Comparison of ENCODE assay signal across 18 cellular contexts in the genomic region with DNA sequence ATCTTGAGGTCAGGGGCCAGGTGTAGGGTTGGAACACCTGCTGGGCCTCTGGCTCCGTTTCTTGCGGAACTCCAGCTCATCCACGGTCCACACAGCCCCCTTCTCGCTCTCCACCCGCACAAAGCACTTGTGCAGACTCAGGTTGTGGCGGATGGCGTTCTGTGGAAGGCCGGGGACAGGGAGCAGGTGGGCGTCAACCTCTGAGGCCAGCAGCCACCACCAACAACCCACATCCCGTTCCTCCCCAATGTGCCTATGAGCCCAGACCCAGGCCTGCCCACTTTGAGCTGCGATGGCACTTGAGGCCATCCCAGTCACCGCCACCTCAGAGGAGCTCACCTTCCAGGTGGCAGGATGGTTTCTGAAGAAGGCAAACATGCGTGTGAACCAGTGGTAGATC. TPM values are rescaled to one million over a fixed set of nuclear protein-coding genes. Genes with fewer than 3 reads are reported as not detected.
DNase-seq lines count a peak whose midpoint lies in the region; ATAC-seq and TF ChIP-seq lines count a peak whose summit lies in the region.
"Had no signal": no experiment of that assay in that cellular context is flagged by ENCODE, and none has a peak within 500 bp of the region (broad histone marks: within the 10 kb centered on the region; RNA-seq: fewer than 3 reads in every experiment).

No MANE protein-coding gene starts in this region.

- DNase-seq in activated naive CD8-positive, alpha-beta T cell treated with anti-CD3 and anti-CD28 coated beads, Interleukin-2, amount 10 ng/mL, durations not matched to agents 7 days and 5 days = no peak
- DNase-seq in activated naive CD8-positive, alpha-beta T cell treated with anti-CD3 and anti-CD28 coated beads, Interleukin-2, amount 50 U/mL, for 24 hours = no peak
- DNase-seq in chondrocyte (ENCODE audit: low spot score) (peak; percentile 89), breast epithelium (ENCODE audit: low spot score in 2 of 2) (no peak)
- no peak for DNase-seq in stimulated activated effector memory CD8-positive, alpha-beta T cell treated with anti-CD3 and anti-CD28 coated beads, Interleukin-12 subunit alpha, Interleukin-12 subunit beta, amount 100 ng/mL, for 72 hours (ENCODE audit: low spot score in 2 of 2)
- DNase-seq in activated T-cell treated with anti-CD3 and anti-CD28 coated beads, Interleukin-2, amount 50 U/mL, for 1 hour = no peak
- DNase-seq: AML-193; Calu3; CD8-positive, alpha-beta T cell; DMS79 treated with DMSO at 0.1 percent for 48 hours; GF-D8 had no signal

- H3K36me3 ChIP-seq in breast epithelium = no peaks in the 10 kb centered on the region

- TF ChIP-seq POLR2A in breast epithelium (IDR thresholded peaks at IDR 0.05) = no peak

- H3K27ac Mint-ChIP-seq in activated naive CD8-positive, alpha-beta T cell treated with anti-CD3 and anti-CD28 coated beads, Interleukin-2, amount 10 ng/mL, durations not matched to agents 7 days and 5 days = peak overlapping the region; percentile 54
- no peak overlapping the region for H3K27ac Mint-ChIP-seq in activated naive CD8-positive, alpha-beta T cell treated with anti-CD3 and anti-CD28 coated beads, Interleukin-2, amount 50 U/mL, for 24 hours
- no peak overlapping the region for H3K27ac Mint-ChIP-seq in chondrocyte (ENCODE audit: unreplicated experiment)
- peak overlapping the region; percentile 83 for H3K27ac Mint-ChIP-seq in stimulated activated effector memory CD8-positive, alpha-beta T cell treated with anti-CD3 and anti-CD28 coated beads, Interleukin-12 subunit alpha, Interleukin-12 subunit beta, amount 100 ng/mL, for 72 hours
- H3K27ac Mint-ChIP-seq: CD8-positive, alpha-beta T cell; GM23338 had no signal

- H3K4me3 ChIP-seq in breast epithelium = no peak overlapping the region
- H3K4me3 ChIP-seq: A549, GM23338 had no signal

- H3K9me3 ChIP-seq in breast epithelium = no peaks in the 10 kb centered on the region
- H3K9me3 ChIP-seq: A549 had no signal

- TF ChIP-seq CTCF in chondrocyte (IDR thresholded peaks at IDR 0.05) (no peak), breast epithelium (IDR thresholded peaks at IDR 0.05) (no peak)

- peaks cover 17% of the 10 kb centered on the region for H3K36me3 Mint-ChIP-seq in activated naive CD8-positive, alpha-beta T cell treated with anti-CD3 and anti-CD28 coated beads, Interleukin-2, amount 10 ng/mL, durations not matched to agents 7 days and 5 days
- H3K36me3 Mint-ChIP-seq in activated naive CD8-positive, alpha-beta T cell treated with anti-CD3 and anti-CD28 coated beads, Interleukin-2, amount 50 U/mL, for 24 hours (ENCODE audit: low read depth) = peaks cover 5% of the 10 kb centered on the region
- peaks cover 7% of the 10 kb centered on the region for H3K36me3 Mint-ChIP-seq in chondrocyte (ENCODE audit: low read depth)
- peaks cover 77% of the 10 kb centered on the region for H3K36me3 Mint-ChIP-seq in stimulated activated effector memory CD8-positive, alpha-beta T cell treated with anti-CD3 and anti-CD28 coated beads, Interleukin-12 subunit alpha, Interleukin-12 subunit beta, amount 100 ng/mL, for 72 hours

- peaks cover 0 to 50% of the 10 kb centered on the region in 2 donors for H3K27me3 ChIP-seq in breast epithelium

- POLR2A ChIA-PET in activated naive CD8-positive, alpha-beta T cell treated with anti-CD3 and anti-CD28 coated beads, Interleukin-2, amount 10 ng/mL, durations not matched to agents 7 days and 5 days (lab: Charles Lee) = no interaction called here

- no peaks in the 10 kb centered on the region for H3K9me3 Mint-ChIP-seq in activated naive CD8-positive, alpha-beta T cell treated with anti-CD3 and anti-CD28 coated beads, Interleukin-2, amount 10 ng/mL, durations not matched to agents 7 days and 5 days
- no peaks in the 10 kb centered on the region for H3K9me3 Mint-ChIP-seq in activated naive CD8-positive, alpha-beta T cell treated with anti-CD3 and anti-CD28 coated beads, Interleukin-2, amount 50 U/mL, for 24 hours
- no peaks in the 10 kb centered on the region for H3K9me3 Mint-ChIP-seq in chondrocyte (ENCODE audit: low read depth)
- H3K9me3 Mint-ChIP-seq in stimulated activated effector memory CD8-positive, alpha-beta T cell treated with anti-CD3 and anti-CD28 coated beads, Interleukin-12 subunit alpha, Interleukin-12 subunit beta, amount 100 ng/mL, for 72 hours = no peaks in the 10 kb centered on the region
- H3K9me3 Mint-ChIP-seq: CD8-positive, alpha-beta T cell; GM23338 had no signal

- H3K4me1 Mint-ChIP-seq in activated naive CD8-positive, alpha-beta T cell treated with anti-CD3 and anti-CD28 coated beads, Interleukin-2, amount 10 ng/mL, durations not matched to agents 7 days and 5 days = peaks cover 14% of the 10 kb centered on the region
- H3K4me1 Mint-ChIP-seq in activated naive CD8-positive, alpha-beta T cell treated with anti-CD3 and anti-CD28 coated beads, Interleukin-2, amount 50 U/mL, for 24 hours = peaks cover 6% of the 10 kb centered on the region
- H3K4me1 Mint-ChIP-seq in chondrocyte (ENCODE audit: low read depth) = no peaks in the 10 kb centered on the region
- peaks cover 34% of the 10 kb centered on the region for H3K4me1 Mint-ChIP-seq in stimulated activated effector memory CD8-positive, alpha-beta T cell treated with anti-CD3 and anti-CD28 coated beads, Interleukin-12 subunit alpha, Interleukin-12 subunit beta, amount 100 ng/mL, for 72 hours
- H3K4me1 Mint-ChIP-seq: GM23338 had no signal

- no peak overlapping the region for H3K27ac ChIP-seq in breast epithelium
- H3K27ac ChIP-seq: 22Rv1, A549, C4-2B had no signal

- no peaks in the 10 kb centered on the region for H3K4me1 ChIP-seq in breast epithelium
- H3K4me1 ChIP-seq: A549 had no signal

- ATAC-seq in activated naive CD8-positive, alpha-beta T cell treated with anti-CD3 and anti-CD28 coated beads, Interleukin-2, amount 10 ng/mL, durations not matched to agents 7 days and 5 days (ENCODE audit: low read depth) = no peak
- ATAC-seq in activated naive CD8-positive, alpha-beta T cell treated with anti-CD3 and anti-CD28 coated beads, Interleukin-2, amount 50 U/mL, for 24 hours = no peak
- peak; percentile 24 for ATAC-seq in stimulated activated effector memory CD8-positive, alpha-beta T cell treated with anti-CD3 and anti-CD28 coated beads, Interleukin-12 subunit alpha, Interleukin-12 subunit beta, amount 100 ng/mL, for 72 hours
- no peak for ATAC-seq in HG03442 (IDR thresholded peaks at IDR 0.05; ENCODE audit: unreplicated experiment)
- ATAC-seq: A549; CD8-positive, alpha-beta T cell; GM23338; HCT116 had no signal

- intact Hi-C loops in breast epithelium (cut with DNase I; ENCODE audit: low total_unique reads) = no loop called here

- H3K4me3 Mint-ChIP-seq in activated naive CD8-positive, alpha-beta T cell treated with anti-CD3 and anti-CD28 coated beads, Interleukin-2, amount 10 ng/mL, durations not matched to agents 7 days and 5 days = no peak overlapping the region
- H3K4me3 Mint-ChIP-seq in activated naive CD8-positive, alpha-beta T cell treated with anti-CD3 and anti-CD28 coated beads, Interleukin-2, amount 50 U/mL, for 24 hours = no peak overlapping the region
- H3K4me3 Mint-ChIP-seq in chondrocyte (ENCODE audit: unreplicated experiment) = no peak overlapping the region
- H3K4me3 Mint-ChIP-seq in stimulated activated effector memory CD8-positive, alpha-beta T cell treated with anti-CD3 and anti-CD28 coated beads, Interleukin-12 subunit alpha, Interleukin-12 subunit beta, amount 100 ng/mL, for 72 hours = no peak overlapping the region
- H3K4me3 Mint-ChIP-seq: CD8-positive, alpha-beta T cell; GM23338 had no signal

- H3K27me3 Mint-ChIP-seq in activated naive CD8-positive, alpha-beta T cell treated with anti-CD3 and anti-CD28 coated beads, Interleukin-2, amount 10 ng/mL, durations not matched to agents 7 days and 5 days = no peaks in the 10 kb centered on the region
- no peaks in the 10 kb centered on the region for H3K27me3 Mint-ChIP-seq in activated naive CD8-positive, alpha-beta T cell treated with anti-CD3 and anti-CD28 coated beads, Interleukin-2, amount 50 U/mL, for 24 hours
- H3K27me3 Mint-ChIP-seq in chondrocyte (ENCODE audit: low read depth) = no peaks in the 10 kb centered on the region

RNA-seq across cellular contexts. Expression of gene FOXP3, which starts 13.2 kb away (rescaled TPM):
- total RNA-seq in activated naive CD8-positive, alpha-beta T cell treated with anti-CD3 and anti-CD28 coated beads, Interleukin-2, amount 10 ng/mL, durations not matched to agents 7 days and 5 days = 10 to 100 TPM; 23.3 to 23.6 TPM
- 0.12 to 0.28 TPM in 2 of 3 replicates, not detected in the other for total RNA-seq in chondrocyte
- under 1 TPM in 1 of 3 donors, not detected in 2; 0.16 TPM for total RNA-seq in breast epithelium
- total RNA-seq: HT-29 had no signal

RNA-seq across cellular contexts. Expression of gene CCDC22, which starts 16.1 kb away (rescaled TPM):
- 10 to 100 TPM; 27.8 to 29.6 TPM for total RNA-seq in activated naive CD8-positive, alpha-beta T cell treated with anti-CD3 and anti-CD28 coated beads, Interleukin-2, amount 10 ng/mL, durations not matched to agents 7 days and 5 days
- total RNA-seq in chondrocyte (12.3 to 13.2 TPM (median 12.8 TPM) in 3 replicates), breast epithelium (10 to 100 TPM; 12.8 to 14.5 (median 13.1) TPM)

RNA-seq across cellular contexts. Expression of gene CACNA1F, which starts 18.2 kb away (rescaled TPM):
- total RNA-seq in activated naive CD8-positive, alpha-beta T cell treated with anti-CD3 and anti-CD28 coated beads, Interleukin-2, amount 10 ng/mL, durations not matched to agents 7 days and 5 days = 1 to 10 TPM; 1.7 to 2.2 TPM
- total RNA-seq in chondrocyte = not detected in 3 replicates
- 1 to 10 TPM in 1 of 3 donors, under 1 TPM in 2; 0.48 to 1.8 (median 0.66) TPM for total RNA-seq in breast epithelium
- total RNA-seq: Calu3, HT-29 had no signal

RNA-seq across cellular contexts. Expression of gene PPP1R3F, which starts 18.3 kb away (rescaled TPM):
- total RNA-seq in activated naive CD8-positive, alpha-beta T cell treated with anti-CD3 and anti-CD28 coated beads, Interleukin-2, amount 10 ng/mL, durations not matched to agents 7 days and 5 days = 10 to 100 TPM; 12.7 to 13.2 TPM
- total RNA-seq in chondrocyte (6.6 to 15.0 TPM (median 8.0 TPM) in 3 replicates), breast epithelium (1 to 10 TPM; 5.9 to 7.9 (median 7.2) TPM)

RNA-seq across cellular contexts. Expression of gene SYP, which starts 51.3 kb away (rescaled TPM):
- 1 to 10 TPM; 2.6 to 3.6 TPM for total RNA-seq in activated naive CD8-positive, alpha-beta T cell treated with anti-CD3 and anti-CD28 coated beads, Interleukin-2, amount 10 ng/mL, durations not matched to agents 7 days and 5 days
- 0.87 to 1.5 TPM (median 1.4 TPM) in 3 replicates for total RNA-seq in chondrocyte
- 1 to 10 TPM; 1.0 to 2.7 (median 1.3) TPM for total RNA-seq in breast epithelium

Comparison
In these comparisons a context has a peak if more than half of its experiments do, and no peak if none do; other contexts are left out.
1. H3K27ac Mint-ChIP-seq: peak in activated naive CD8-positive, alpha-beta T cell treated with anti-CD3 and anti-CD28 coated beads, Interleukin-2, amount 10 ng/mL, durations not matched to agents 7 days and 5 days (single experiment) and stimulated activated effector memory CD8-positive, alpha-beta T cell treated with anti-CD3 and anti-CD28 coated beads, Interleukin-12 subunit alpha, Interleukin-12 subunit beta, amount 100 ng/mL, for 72 hours (single experiment); none in activated naive CD8-positive, alpha-beta T cell treated with anti-CD3 and anti-CD28 coated beads, Interleukin-2, amount 50 U/mL, for 24 hours (single experiment) and chondrocyte (single experiment).
2. RNA of gene FOXP3, which starts 13.2 kb away (total RNA-seq): 23.3 to 23.6 TPM in activated naive CD8-positive, alpha-beta T cell treated with anti-CD3 and anti-CD28 coated beads, Interleukin-2, amount 10 ng/mL, durations not matched to agents 7 days and 5 days; 0.16 TPM in breast epithelium and 0.12 to 0.28 TPM in chondrocyte; every median in the first group is over 10 times any median in the second.